8 cellular contexts compared by ENCODE assay signal in genomic region chr10:85612378-85612775, GRCh38.
DNase-seq lines count a peak whose midpoint lies in the region; ATAC-seq and TF ChIP-seq lines count a peak whose summit lies in the region.

No MANE protein-coding gene starts in this region.

- no peaks in the 10 kb centered on the region for H3K4me1 Mint-ChIP-seq in chondrocyte (ENCODE audit: low read depth)
- H3K4me1 Mint-ChIP-seq in nephron progenitor cell: peaks cover 5% of the 10 kb centered on the region

- TF ChIP-seq CTCF in chondrocyte (IDR thresholded peaks at IDR 0.05) (no peak), nephron progenitor cell (IDR thresholded peaks at IDR 0.05) (no peak)

- H3K9me3 Mint-ChIP-seq in chondrocyte (ENCODE audit: low read depth): peaks cover 2% of the 10 kb centered on the region
- H3K9me3 Mint-ChIP-seq in nephron progenitor cell: no peaks in the 10 kb centered on the region

- H3K27ac Mint-ChIP-seq in chondrocyte (ENCODE audit: unreplicated experiment) (peak overlapping the region; percentile 56), nephron progenitor cell (no peak overlapping the region)

- DNase-seq in NAMALWA (ENCODE audit: low spot score): peak; percentile 20
- no peak for DNase-seq in chondrocyte (ENCODE audit: low spot score)
- no peak for DNase-seq in NCI-H345 (lab: John Stamatoyannopoulos, UW)
- no peak for DNase-seq in nephron progenitor cell
- DNase-seq in NCI-H2029 treated with DMSO at 0.1 percent for 48 hours (lab: John Stamatoyannopoulos, UW): no peak
- no peak for DNase-seq in Ammon's horn (ENCODE audit: low spot score)

- H3K36me3 Mint-ChIP-seq in chondrocyte (ENCODE audit: low read depth) (no peaks in the 10 kb centered on the region), nephron progenitor cell (ENCODE audit: low read depth) (no peaks in the 10 kb centered on the region)

- H3K27me3 Mint-ChIP-seq in chondrocyte (ENCODE audit: low read depth) (no peaks in the 10 kb centered on the region), nephron progenitor cell (ENCODE audit: low read depth, poor library complexity) (peaks cover 8% of the 10 kb centered on the region)

- ATAC-seq in GM18511 (IDR thresholded peaks at IDR 0.05; ENCODE audit: unreplicated experiment) (peak; percentile 94), HG02588 (IDR thresholded peaks at IDR 0.05; ENCODE audit: unreplicated experiment) (peak; percentile 95)

- H3K4me3 Mint-ChIP-seq in chondrocyte (ENCODE audit: unreplicated experiment): no peak overlapping the region
- H3K4me3 Mint-ChIP-seq in nephron progenitor cell: no peak overlapping the region
